Comparison of ENCODE assay signal across 8 cellular contexts in the genomic region with DNA sequence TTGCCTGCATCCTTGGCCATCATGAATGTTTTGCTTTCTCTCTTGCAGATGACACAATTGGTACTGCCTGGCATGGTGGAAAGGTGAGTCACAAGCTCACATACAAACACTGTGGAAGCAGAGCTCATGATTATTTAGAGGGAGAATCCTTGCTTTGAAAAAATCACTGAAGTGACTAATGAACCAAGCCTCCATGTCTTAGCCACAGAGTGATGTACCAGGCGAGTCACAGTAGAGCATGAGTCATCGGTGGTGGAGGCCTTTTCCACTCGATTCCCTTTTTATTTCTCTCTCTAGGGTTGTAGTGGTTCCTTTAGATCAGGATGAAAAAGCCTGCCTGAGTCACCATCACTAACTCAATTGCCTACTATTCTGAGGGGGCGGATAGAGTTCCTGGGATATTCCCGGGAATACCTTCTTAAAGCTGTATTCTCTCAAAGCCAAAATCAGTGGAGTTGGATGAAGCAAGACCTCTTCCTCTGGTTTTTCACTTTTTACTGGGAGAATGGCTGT. TPM values are rescaled to one million over a fixed set of nuclear protein-coding genes. Genes with fewer than 3 reads are reported as not detected.
A peak's percentile ranks its signal among the peaks of the same experiment; 100 is the strongest.
DNase-seq lines count a peak whose midpoint lies in the region; ATAC-seq, FAIRE-seq and TF ChIP-seq lines count a peak whose summit lies in the region.

No MANE protein-coding gene starts in this region.

- CTCF ChIA-PET in CD8-positive, alpha-beta T cell (lab: Charles Lee) = interaction anchor here (2.0 kb wide), 1 partner anchor 21 kb away, joined by 5 read pairs; no protein-coding TSS in a partner anchor

- TF ChIP-seq CTCF in CD8-positive, alpha-beta T cell (IDR thresholded peaks at IDR 0.05) = no peak
- no peak for TF ChIP-seq CTCF in spleen (IDR thresholded peaks at IDR 0.05 in 8 of 11, conservative IDR thresholded peaks at IDR 0.05 in 3 of 11)

- peak; percentile 23 for ATAC-seq in CD8-positive, alpha-beta T cell
- no peak for ATAC-seq in stimulated activated memory B cell treated with anti-CD40 and anti-IgM and Interleukin-4, amounts not matched to agents 10 μg/mL and 1 μg/mL and 100 μg/mL, for 72 hours
- ATAC-seq in GM18505 (IDR thresholded peaks at IDR 0.05; ENCODE audit: unreplicated experiment) = no peak

- no peak for TF ChIP-seq POLR2A in GM18505 (IDR thresholded peaks at IDR 0.05; ENCODE audit: borderline replicate concordance, extremely low read depth, insufficient read depth, insufficient read length)
- no peak for TF ChIP-seq POLR2A in spleen (IDR thresholded peaks at IDR 0.05)

- peak in 3 of 7 experiments; percentile 1 to 25 (median 7) for DNase-seq in CD8-positive, alpha-beta T cell
- DNase-seq in HTR-8/SVneo (ENCODE audit: insufficient read length, low spot score) (peak; percentile 83), foreskin melanocyte (peak; percentile 97), spleen (no peak)
- DNase-seq in activated CD8-positive, alpha-beta memory T cell treated with anti-CD3 and anti-CD28 coated beads, Interleukin-2, amount 50 U/mL, for 48 hours = peak; percentile 54
- DNase-seq in stimulated activated CD4-positive, alpha-beta T cell treated with anti-CD3 and anti-CD28 coated beads, Interleukin-1b, Interleukin-23, amount 100 ng/mL, for 24 hours (ENCODE audit: low read depth in 4 of 4, low spot score in 1 of 4) = peak; percentile 1 to 44 (median 26)

- H3K36me3 ChIP-seq in CD8-positive, alpha-beta T cell (ENCODE audit: insufficient read depth, low read length) = no peaks in the 10 kb centered on the region
- H3K36me3 ChIP-seq in spleen = peaks cover 0 to 32% (median 10%) of the 10 kb centered on the region in 6 donors

- no peak overlapping the region for H3K27ac Mint-ChIP-seq in CD8-positive, alpha-beta T cell
- H3K27ac Mint-ChIP-seq in stimulated activated memory B cell treated with anti-CD40 and anti-IgM and Interleukin-4, amounts not matched to agents 10 μg/mL and 1 μg/mL and 100 μg/mL, for 72 hours = no peak overlapping the region

- H3K4me1 ChIP-seq in CD8-positive, alpha-beta T cell (ENCODE audit: insufficient read depth, low read length) = no peaks in the 10 kb centered on the region
- peaks cover 0 to 8% (median 2%) of the 10 kb centered on the region in 6 donors for H3K4me1 ChIP-seq in spleen

- intact Hi-C loops in CD8-positive, alpha-beta T cell (cut with DNase I, micrococcal nuclease) = no loop called here
- intact Hi-C loops in spleen (cut with DNase I; ENCODE audit: low total_unique reads) = no loop called here

- no peaks in the 10 kb centered on the region for H3K27me3 Mint-ChIP-seq in CD8-positive, alpha-beta T cell (ENCODE audit: low read depth)
- H3K27me3 Mint-ChIP-seq in stimulated activated memory B cell treated with anti-CD40 and anti-IgM and Interleukin-4, amounts not matched to agents 10 μg/mL and 1 μg/mL and 100 μg/mL, for 72 hours = no peaks in the 10 kb centered on the region

- no peaks in the 10 kb centered on the region for H3K9me3 Mint-ChIP-seq in CD8-positive, alpha-beta T cell
- H3K9me3 Mint-ChIP-seq in stimulated activated memory B cell treated with anti-CD40 and anti-IgM and Interleukin-4, amounts not matched to agents 10 μg/mL and 1 μg/mL and 100 μg/mL, for 72 hours = no peaks in the 10 kb centered on the region

- WGBS in spleen, 5 donors = 73 to 87% (median 82%) methylated on average over 5 of the region's 5 CpGs

- peak; percentile 94 for FAIRE-seq in HTR-8/SVneo (lab: Jason Lieb, UNC)

- no peaks in the 10 kb centered on the region for H3K4me1 Mint-ChIP-seq in CD8-positive, alpha-beta T cell (ENCODE audit: low read depth)
- no peaks in the 10 kb centered on the region for H3K4me1 Mint-ChIP-seq in stimulated activated memory B cell treated with anti-CD40 and anti-IgM and Interleukin-4, amounts not matched to agents 10 μg/mL and 1 μg/mL and 100 μg/mL, for 72 hours

- peaks cover 30% of the 10 kb centered on the region for H3K36me3 Mint-ChIP-seq in CD8-positive, alpha-beta T cell
- peaks cover 39% of the 10 kb centered on the region for H3K36me3 Mint-ChIP-seq in stimulated activated memory B cell treated with anti-CD40 and anti-IgM and Interleukin-4, amounts not matched to agents 10 μg/mL and 1 μg/mL and 100 μg/mL, for 72 hours

- no peaks in the 10 kb centered on the region for H3K27me3 ChIP-seq in CD8-positive, alpha-beta T cell (ENCODE audit: insufficient read depth, low read length)
- no peaks in the 10 kb centered on the region for H3K27me3 ChIP-seq in spleen (replicated peaks in 1 of 7)

- H3K4me3 Mint-ChIP-seq in CD8-positive, alpha-beta T cell = no peak overlapping the region
- no peak overlapping the region for H3K4me3 Mint-ChIP-seq in stimulated activated memory B cell treated with anti-CD40 and anti-IgM and Interleukin-4, amounts not matched to agents 10 μg/mL and 1 μg/mL and 100 μg/mL, for 72 hours

- H3K9me3 ChIP-seq in CD8-positive, alpha-beta T cell (ENCODE audit: low read length) = no peaks in the 10 kb centered on the region
- H3K9me3 ChIP-seq in spleen = no peaks in the 10 kb centered on the region

- H3K27ac ChIP-seq in CD8-positive, alpha-beta T cell (ENCODE audit: low read depth, low read length) = no peak overlapping the region
- no peak overlapping the region for H3K27ac ChIP-seq in spleen

- no peak overlapping the region for H3K4me3 ChIP-seq in CD8-positive, alpha-beta T cell (ENCODE audit: low read depth, low read length)
- H3K4me3 ChIP-seq in spleen = no peak overlapping the region

- POLR2A ChIA-PET in CD8-positive, alpha-beta T cell (lab: Charles Lee) = no interaction called here

RNA-seq across cellular contexts. Expression of gene ALKBH3, which starts 49.6 kb away (rescaled TPM):
- 10 to 100 TPM; 14.5 to 19.4 TPM for total RNA-seq in CD8-positive, alpha-beta T cell
- total RNA-seq in spleen = 10 to 100 TPM; 21.6 to 42.2 (median 31.7) TPM
- 10 to 100 TPM; 28.2 to 36.6 (median 33.5) TPM for polyA plus RNA-seq in spleen
